Comparison of ENCODE assay signal across 8 cellular contexts in the genomic region with DNA sequence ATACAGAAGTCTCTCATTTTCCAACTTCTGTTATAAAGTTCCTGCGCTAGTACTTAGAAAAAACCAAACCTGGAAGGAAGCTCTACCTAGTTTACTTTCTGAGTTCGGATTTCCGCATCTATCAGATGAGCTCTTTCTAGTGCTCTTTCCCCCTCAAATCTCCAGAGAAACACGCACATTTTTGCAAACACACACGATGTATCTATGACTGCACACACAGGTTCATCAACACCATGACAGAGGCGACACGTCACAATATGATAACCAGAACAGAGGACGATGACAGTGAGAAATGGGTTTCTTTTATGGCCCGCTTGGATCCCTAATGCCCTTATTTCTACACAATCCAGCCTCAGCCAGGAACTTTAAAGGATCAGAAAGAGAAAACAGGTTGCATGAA. TPM values are rescaled to one million over a fixed set of nuclear protein-coding genes. Genes with fewer than 3 reads are reported as not detected.
DNase-seq lines count a peak whose midpoint lies in the region; ATAC-seq, FAIRE-seq and TF ChIP-seq lines count a peak whose summit lies in the region.

No MANE protein-coding gene starts in this region.

- H3K79me2 ChIP-seq in OCI-LY1 (ENCODE audit: insufficient read depth, low read length) = no peaks in the 10 kb centered on the region

- no peaks in the 10 kb centered on the region for H3K27me3 ChIP-seq in GM06990 (replicated peaks; ENCODE audit: control insufficient read depth, insufficient read depth, low read length)
- no peaks in the 10 kb centered on the region for H3K27me3 ChIP-seq in OCI-LY1 (ENCODE audit: insufficient read depth, low read length)

- H3K27ac Mint-ChIP-seq in HFFc6 = no peak overlapping the region
- peak overlapping the region; percentile 85 for H3K27ac Mint-ChIP-seq in activated naive CD8-positive, alpha-beta T cell treated with anti-CD3 and anti-CD28 coated beads, Interleukin-2, amount 50 U/mL, for 24 hours
- peak overlapping the region; percentile 29 for H3K27ac Mint-ChIP-seq in stimulated activated memory B cell treated with anti-CD40 and anti-IgM and Interleukin-4, amounts not matched to agents 10 μg/mL and 1 μg/mL and 100 μg/mL, for 72 hours

- H3K4me2 ChIP-seq in OCI-LY1 (ENCODE audit: low read length) = peak overlapping the region; percentile 81

- peak; percentile 58 for ATAC-seq in activated naive CD8-positive, alpha-beta T cell treated with anti-CD3 and anti-CD28 coated beads, Interleukin-2, amount 50 U/mL, for 24 hours
- peak; percentile 49 for ATAC-seq in stimulated activated memory B cell treated with anti-CD40 and anti-IgM and Interleukin-4, amounts not matched to agents 10 μg/mL and 1 μg/mL and 100 μg/mL, for 72 hours

- H3K27me3 Mint-ChIP-seq in HFFc6 (ENCODE audit: insufficient read depth) = peaks cover 9% of the 10 kb centered on the region
- no peaks in the 10 kb centered on the region for H3K27me3 Mint-ChIP-seq in activated naive CD8-positive, alpha-beta T cell treated with anti-CD3 and anti-CD28 coated beads, Interleukin-2, amount 50 U/mL, for 24 hours
- H3K27me3 Mint-ChIP-seq in stimulated activated memory B cell treated with anti-CD40 and anti-IgM and Interleukin-4, amounts not matched to agents 10 μg/mL and 1 μg/mL and 100 μg/mL, for 72 hours = no peaks in the 10 kb centered on the region

- H3K4me1 ChIP-seq in OCI-LY1 (ENCODE audit: insufficient read depth, low read length, severe bottlenecking) (peaks cover 14% of the 10 kb centered on the region), kidney (ENCODE audit: control insufficient read depth in 1 of 2, insufficient read depth in 1 of 2, low read depth in 1 of 2, low read length in 2 of 2) (peaks cover 0 to 3% of the 10 kb centered on the region in 2 donors)

- H3K36me3 ChIP-seq in GM06990 (ENCODE audit: control insufficient read depth, insufficient read depth, low read length) (no peaks in the 10 kb centered on the region), OCI-LY1 (ENCODE audit: insufficient read depth, low read length) (no peaks in the 10 kb centered on the region), kidney (ENCODE audit: control insufficient read depth in 1 of 2, insufficient read depth in 2 of 2, low read length in 2 of 2) (no peaks in the 10 kb centered on the region)

- H3K9me3 ChIP-seq in OCI-LY1 (ENCODE audit: low read length) (no peaks in the 10 kb centered on the region), kidney (ENCODE audit: control insufficient read depth in 1 of 2, low read length in 2 of 2) (no peaks in the 10 kb centered on the region)

- peak overlapping the region; percentile 28; the same call in 1 of the 2 replicates for H3K9ac ChIP-seq in OCI-LY1 (ENCODE audit: low read length)
- peak overlapping the region; percentile 17 to 31 for H3K9ac ChIP-seq in kidney (ENCODE audit: low read length in 2 of 2)

- H3K4me3 ChIP-seq in GM06990 (replicated peaks; ENCODE audit: low read depth, low read length) = peak overlapping the region; percentile 74
- peak overlapping the region; percentile 53 for H3K4me3 ChIP-seq in OCI-LY1 (ENCODE audit: low read depth, low read length, poor library complexity, severe bottlenecking)
- peak overlapping the region; percentile 65 to 68 for H3K4me3 ChIP-seq in kidney (ENCODE audit: low read length in 2 of 2)

- H3K36me3 Mint-ChIP-seq in HFFc6 (ENCODE audit: low read depth) = no peaks in the 10 kb centered on the region
- no peaks in the 10 kb centered on the region for H3K36me3 Mint-ChIP-seq in activated naive CD8-positive, alpha-beta T cell treated with anti-CD3 and anti-CD28 coated beads, Interleukin-2, amount 50 U/mL, for 24 hours (ENCODE audit: low read depth)
- H3K36me3 Mint-ChIP-seq in stimulated activated memory B cell treated with anti-CD40 and anti-IgM and Interleukin-4, amounts not matched to agents 10 μg/mL and 1 μg/mL and 100 μg/mL, for 72 hours = no peaks in the 10 kb centered on the region

- H3F3A ChIP-seq in OCI-LY1 (ENCODE audit: insufficient read depth, low read length) = no peaks in the 10 kb centered on the region

- FAIRE-seq in kidney (lab: Jason Lieb, UNC) = no peak

- H3K4me1 Mint-ChIP-seq in HFFc6 (ENCODE audit: low read depth) = peaks cover 14% of the 10 kb centered on the region
- peaks cover 19% of the 10 kb centered on the region for H3K4me1 Mint-ChIP-seq in activated naive CD8-positive, alpha-beta T cell treated with anti-CD3 and anti-CD28 coated beads, Interleukin-2, amount 50 U/mL, for 24 hours
- H3K4me1 Mint-ChIP-seq in stimulated activated memory B cell treated with anti-CD40 and anti-IgM and Interleukin-4, amounts not matched to agents 10 μg/mL and 1 μg/mL and 100 μg/mL, for 72 hours = peaks cover 26% of the 10 kb centered on the region

- 0 out of 2 replicates have a peak overlapping the region, but pooled peaks have one; percentile 9 for H2AFZ ChIP-seq in OCI-LY1 (ENCODE audit: low read length)

- H3K9me3 Mint-ChIP-seq in HFFc6 = no peaks in the 10 kb centered on the region
- no peaks in the 10 kb centered on the region for H3K9me3 Mint-ChIP-seq in activated naive CD8-positive, alpha-beta T cell treated with anti-CD3 and anti-CD28 coated beads, Interleukin-2, amount 50 U/mL, for 24 hours
- H3K9me3 Mint-ChIP-seq in stimulated activated memory B cell treated with anti-CD40 and anti-IgM and Interleukin-4, amounts not matched to agents 10 μg/mL and 1 μg/mL and 100 μg/mL, for 72 hours = peaks cover 3% of the 10 kb centered on the region

- H3K4me3 Mint-ChIP-seq in HFFc6 = peak overlapping the region; percentile 76
- H3K4me3 Mint-ChIP-seq in activated naive CD8-positive, alpha-beta T cell treated with anti-CD3 and anti-CD28 coated beads, Interleukin-2, amount 50 U/mL, for 24 hours = peak overlapping the region; percentile 86
- H3K4me3 Mint-ChIP-seq in stimulated activated memory B cell treated with anti-CD40 and anti-IgM and Interleukin-4, amounts not matched to agents 10 μg/mL and 1 μg/mL and 100 μg/mL, for 72 hours = peak overlapping the region; percentile 76

- H4K20me1 ChIP-seq in OCI-LY1 (ENCODE audit: insufficient read depth, low read length) = no peaks in the 10 kb centered on the region

- intact Hi-C loops in kidney (cut with DNase I) = no loop called here
- intact Hi-C loops in posterior cingulate gyrus (cut with DNase I) = no loop called here

- TF ChIP-seq CTCF in GM06990 (IDR thresholded peaks at IDR 0.05; ENCODE audit: insufficient read depth, low read length, poor library complexity, severe bottlenecking) = no peak
- no peak for TF ChIP-seq CTCF in HFFc6 (IDR thresholded peaks at IDR 0.05)
- no peak for TF ChIP-seq CTCF in OCI-LY1 (IDR thresholded peaks at IDR 0.05; ENCODE audit: low read length)
- no peak for TF ChIP-seq CTCF in kidney (IDR thresholded peaks at IDR 0.05; ENCODE audit: borderline replicate concordance, extremely low read depth, insufficient read depth)

- no peaks in the 10 kb centered on the region for H3K9me2 ChIP-seq in OCI-LY1 (ENCODE audit: low read depth, low read length)

- no peak for DNase-seq in GM06990 (ENCODE audit: extremely low read depth, insufficient read length)
- no peak for DNase-seq in HFFc6
- DNase-seq in activated naive CD8-positive, alpha-beta T cell treated with anti-CD3 and anti-CD28 coated beads, Interleukin-2, amount 50 U/mL, for 24 hours = no peak
- DNase-seq in kidney = no peak
- no peak for DNase-seq in T1000 (lab: John Stamatoyannopoulos, UW)
- no peak for DNase-seq in posterior cingulate gyrus

- no peak overlapping the region for H3K27ac ChIP-seq in OCI-LY1 (ENCODE audit: low read depth, low read length, poor library complexity, severe bottlenecking)
- no peak overlapping the region for H3K27ac ChIP-seq in kidney (ENCODE audit: low read depth in 2 of 2, low read length in 2 of 2)

RNA-seq across cellular contexts. Expression of a gene that starts 0.6 kb away (rescaled TPM):
- not detected for total RNA-seq in HFFc6 (2021; fragmentation: NEBNext Ultra II Directional; extraction: Animal tissue kit (Norgen Biotek cat#: 25700))
- 0.31 TPM for total RNA-seq in kidney
- polyA plus RNA-seq in kidney (ENCODE audit: insufficient read depth, low read depth, low replicate concordance) = 0.17 TPM

RNA-seq across cellular contexts. Expression of a gene that starts 29.1 kb away (rescaled TPM):
- under 1 TPM in 1 of 6 experiments, not detected in 5; 0.05 TPM for total RNA-seq in HFFc6 (2021; fragmentation: NEBNext Ultra II Directional; extraction: Animal tissue kit (Norgen Biotek cat#: 25700))
- 73.5 TPM for total RNA-seq in kidney
- 5.6 TPM for polyA plus RNA-seq in kidney (ENCODE audit: insufficient read depth, low read depth, low replicate concordance)

Comparison
In these comparisons a context has a peak if more than half of its experiments do, and no peak if none do; other contexts are left out.
1. RNA of a gene that starts 29.1 kb away (total RNA-seq): 73.5 TPM in kidney (single experiment); 0.05 TPM in HFFc6; every median in the first group is over 10 times any median in the second.
2. Peak in every context shown above with its lines, with median percentiles within 50 percentile points of each other: H3K4me3 ChIP-seq and H3K4me3 Mint-ChIP-seq.